Comparison of ENCODE assay signal across 13 cellular contexts in genomic region chr2:233469261-233470006, GRCh38.
A peak's percentile ranks its signal among the peaks of the same experiment; 100 is the strongest.
DNase-seq lines count a peak whose midpoint lies in the region; ATAC-seq and TF ChIP-seq lines count a peak whose summit lies in the region.
"Had no signal": no experiment of that assay in that cellular context is flagged by ENCODE, and none has a peak within 500 bp of the region (broad histone marks: within the 10 kb centered on the region; RNA-seq: fewer than 3 reads in every experiment).

No MANE protein-coding gene starts in this region.

- no peak for ATAC-seq in activated T-helper 17 cell treated with anti-CD3 and anti-CD28 coated beads, Interleukin-2, amount 50 U/mL, for 72 hours (replicated peaks)
- no peak for ATAC-seq in GM18909 (IDR thresholded peaks at IDR 0.05; ENCODE audit: poor library complexity, unreplicated experiment)

- no peaks in the 10 kb centered on the region for H3K4me1 Mint-ChIP-seq in activated T-helper 17 cell treated with anti-CD3 and anti-CD28 coated beads, Interleukin-2, amount 50 U/mL, for 72 hours
- H3K4me1 Mint-ChIP-seq in endothelial cell (ENCODE audit: unreplicated experiment), result no peaks in the 10 kb centered on the region
- H3K4me1 Mint-ChIP-seq: central memory CD8-positive, alpha-beta T cell had no signal

- peak overlapping the region; percentile 59 to 71 for H3K27ac ChIP-seq in right atrium auricular region
- H3K27ac ChIP-seq: BLaER1 treated with 17β-estradiol and CSF1 and Interleukin-3, amounts not matched to agents 10 nM and 100 nM had no signal

- TF ChIP-seq CTCF in right atrium auricular region (IDR thresholded peaks at IDR 0.05) (no peak), endothelial cell (IDR thresholded peaks at IDR 0.05; ENCODE audit: unreplicated experiment) (no peak)

- no peaks in the 10 kb centered on the region for H3K9me3 ChIP-seq in right atrium auricular region
- H3K9me3 ChIP-seq: BLaER1 treated with 17β-estradiol and CSF1 and Interleukin-3, amounts not matched to agents 10 nM and 100 nM had no signal

- DNase-seq in Ammon's horn (ENCODE audit: low spot score), result peak; percentile 73
- DNase-seq in right atrium auricular region (ENCODE audit: low spot score), result no peak
- DNase-seq in posterior cingulate gyrus, result peak in 7 of 10 donors; percentile 9 to 90 (median 71)
- DNase-seq in DMS153 treated with DMSO at 0.1 percent for 48 hours (lab: John Stamatoyannopoulos, UW; ENCODE audit: unreplicated experiment), result no peak
- DNase-seq in endothelial cell (ENCODE audit: low spot score), result no peak
- no peak for DNase-seq in NCI-H2029 (lab: John Stamatoyannopoulos, UW)
- DNase-seq: stimulated activated CD4-positive, alpha-beta T cell treated with anti-CD3 and anti-CD28 coated beads, Interleukin-2, amount 100 ng/mL, for 48 hours; trophoblast cell had no signal

- H3K4me1 ChIP-seq in right atrium auricular region, result peaks cover 0 to 17% of the 10 kb centered on the region in 2 donors

- no peaks in the 10 kb centered on the region for H3K27me3 ChIP-seq in right atrium auricular region
- H3K27me3 ChIP-seq: BLaER1 treated with 17β-estradiol and CSF1 and Interleukin-3, amounts not matched to agents 10 nM and 100 nM had no signal

- H3K36me3 Mint-ChIP-seq in activated T-helper 17 cell treated with anti-CD3 and anti-CD28 coated beads, Interleukin-2, amount 50 U/mL, for 72 hours (ENCODE audit: low read depth), result peaks cover 77% of the 10 kb centered on the region
- peaks cover 15% of the 10 kb centered on the region for H3K36me3 Mint-ChIP-seq in endothelial cell (ENCODE audit: low read depth, unreplicated experiment)

- no peaks in the 10 kb centered on the region for H3K9me3 Mint-ChIP-seq in activated T-helper 17 cell treated with anti-CD3 and anti-CD28 coated beads, Interleukin-2, amount 50 U/mL, for 72 hours
- no peaks in the 10 kb centered on the region for H3K9me3 Mint-ChIP-seq in endothelial cell (ENCODE audit: unreplicated experiment)
- H3K9me3 Mint-ChIP-seq: central memory CD8-positive, alpha-beta T cell; T-helper 1 cell treated with Interleukin-12 subunit alpha and Interleukin-12 subunit beta and Interleukin-4 antibody, amounts not matched to agents 30 μg/mL and 1 μg/mL, for 36 hours had no signal

- H3K4me3 ChIP-seq in right atrium auricular region, result no peak overlapping the region
- H3K4me3 ChIP-seq: BLaER1 treated with 17β-estradiol and CSF1 and Interleukin-3, amounts not matched to agents 10 nM and 100 nM had no signal

- H3K36me3 ChIP-seq in right atrium auricular region, result peaks cover 57% of the 10 kb centered on the region

- no peaks in the 10 kb centered on the region for H3K27me3 Mint-ChIP-seq in activated T-helper 17 cell treated with anti-CD3 and anti-CD28 coated beads, Interleukin-2, amount 50 U/mL, for 72 hours
- H3K27me3 Mint-ChIP-seq in endothelial cell (ENCODE audit: unreplicated experiment), result peaks cover 3% of the 10 kb centered on the region
- H3K27me3 Mint-ChIP-seq: central memory CD8-positive, alpha-beta T cell had no signal

- intact Hi-C loops in posterior cingulate gyrus (cut with DNase I), result no loop called here

- peak overlapping the region; percentile 25 for H3K27ac Mint-ChIP-seq in activated T-helper 17 cell treated with anti-CD3 and anti-CD28 coated beads, Interleukin-2, amount 50 U/mL, for 72 hours
- no peak overlapping the region for H3K27ac Mint-ChIP-seq in endothelial cell (ENCODE audit: unreplicated experiment)
- H3K27ac Mint-ChIP-seq: T-helper 1 cell treated with Interleukin-12 subunit alpha and Interleukin-12 subunit beta and Interleukin-4 antibody, amounts not matched to agents 30 μg/mL and 1 μg/mL, for 36 hours had no signal

- H3K4me3 Mint-ChIP-seq in activated T-helper 17 cell treated with anti-CD3 and anti-CD28 coated beads, Interleukin-2, amount 50 U/mL, for 72 hours, result no peak overlapping the region
- H3K4me3 Mint-ChIP-seq in endothelial cell (ENCODE audit: unreplicated experiment), result no peak overlapping the region
- H3K4me3 Mint-ChIP-seq: central memory CD8-positive, alpha-beta T cell; T-helper 1 cell treated with Interleukin-12 subunit alpha and Interleukin-12 subunit beta and Interleukin-4 antibody, amounts not matched to agents 30 μg/mL and 1 μg/mL, for 36 hours had no signal

Comparison
In these comparisons a context has a peak if more than half of its experiments do, and no peak if none do; other contexts are left out.
1. DNase-seq: peak in Ammon's horn (single experiment) and posterior cingulate gyrus (7 of 10); none in right atrium auricular region (single experiment), DMS153 treated with DMSO at 0.1 percent for 48 hours (single experiment), endothelial cell (single experiment) and NCI-H2029 (single experiment).